1 cellular context compared by ENCODE assay signal in genomic region chr11:67266424-67267187, GRCh38.
TF ChIP-seq lines count a peak whose summit lies in the region.

TSS of gene GRK2 (plus strand) at chr11:67266473. CDS start at chr11:67266700, 227 bp downstream.

TF ChIP-seq in SK-N-SH treated with all-trans-retinoic acid at 6 μM for 48 hours, 23 proteins besides CTCF, POLR2A, EP300 and RAD21 (continued from another document):
- TF ChIP-seq TSHZ2 (CRISPR knock-in tag; IDR thresholded peaks at IDR 0.05) (no peak), OSR1 (CRISPR knock-in tag; IDR thresholded peaks at IDR 0.05) (no peak), PPARA (CRISPR knock-in tag; IDR thresholded peaks at IDR 0.05; ENCODE audit: borderline replicate concordance) (no peak), ZNF8 (CRISPR knock-in tag; IDR thresholded peaks at IDR 0.05) (no peak), SNAI2 (CRISPR knock-in tag; IDR thresholded peaks at IDR 0.05) (no peak), TOX (CRISPR knock-in tag; IDR thresholded peaks at IDR 0.05; ENCODE audit: borderline replicate concordance) (no peak)
